ENCODE assay signal across 18 cellular contexts in the genomic region with DNA sequence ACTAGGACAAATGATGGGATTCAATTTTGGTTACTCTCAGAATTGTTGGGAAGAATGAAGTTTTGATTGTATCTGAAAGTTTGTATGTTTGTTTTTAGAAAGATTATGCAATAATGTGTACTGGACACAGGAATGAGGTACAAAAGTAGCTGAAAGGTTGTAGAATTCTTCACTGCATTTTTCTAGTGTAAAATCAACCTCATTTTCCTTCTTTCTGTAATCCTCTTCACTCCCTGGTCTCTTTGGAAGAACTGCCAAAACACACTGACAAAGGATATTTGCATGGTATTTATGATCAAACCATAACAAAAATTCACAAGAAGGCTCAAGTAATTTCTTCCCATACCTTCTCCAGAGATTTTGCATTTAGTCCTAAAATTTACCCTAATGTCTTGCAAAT.
"Had no signal": no experiment of that assay in that cellular context is flagged by ENCODE, and none has a peak within 500 bp of the region (broad histone marks: within the 10 kb centered on the region; RNA-seq: fewer than 3 reads in every experiment).

No MANE protein-coding gene starts in this region.

- H3K27me3 Mint-ChIP-seq: activated CD8-positive, alpha-beta T cell treated with anti-CD3 and anti-CD28 coated beads for 36 hours; T-cell had no signal

- H3K27me3 ChIP-seq: ascending aorta, right atrium auricular region had no signal

- H3K9me3 Mint-ChIP-seq: activated CD8-positive, alpha-beta T cell treated with anti-CD3 and anti-CD28 coated beads for 36 hours; activated naive CD4-positive, alpha-beta T cell treated with anti-CD3 and anti-CD28 coated beads for 36 hours; activated T-cell treated with anti-CD3 and anti-CD28 coated beads, Interleukin-2, amount 50 U/mL, for 24 hours; endodermal cell; neural crest cell; T-cell had no signal

- ATAC-seq: activated CD8-positive, alpha-beta T cell treated with anti-CD3 and anti-CD28 coated beads for 36 hours; left lobe of liver; SK-N-SH treated with all-trans-retinoic acid at 6 μM for 48 hours; T-cell had no signal

- FAIRE-seq: kidney had no signal

- H3K4me1 ChIP-seq: ascending aorta had no signal

- H3K36me3 Mint-ChIP-seq: T-cell had no signal

- H3K9me3 ChIP-seq: ascending aorta, right atrium auricular region had no signal

- H3K27ac ChIP-seq: ascending aorta, right atrium auricular region had no signal

- H3K4me1 Mint-ChIP-seq: endodermal cell had no signal

- DNase-seq: activated CD4-positive, alpha-beta T cell treated with anti-CD3 and anti-CD28 coated beads for 48 hours; activated CD4-positive, CD25-positive, alpha-beta regulatory T cell; activated CD8-positive, alpha-beta T cell treated with anti-CD3 and anti-CD28 coated beads for 36 hours; activated naive CD4-positive, alpha-beta T cell treated with anti-CD3 and anti-CD28 coated beads for 36 hours; activated T-cell treated with anti-CD3 and anti-CD28 coated beads, Interleukin-2, amount 50 U/mL, for 24 hours; endodermal cell; foreskin melanocyte; hypothalamus; kidney; T-cell had no signal

- H3K4me3 ChIP-seq: ascending aorta, right atrium auricular region, skin epidermis had no signal

- H3K4me3 Mint-ChIP-seq: activated CD8-positive, alpha-beta T cell treated with anti-CD3 and anti-CD28 coated beads for 36 hours; activated naive CD4-positive, alpha-beta T cell treated with anti-CD3 and anti-CD28 coated beads for 36 hours; activated T-cell treated with anti-CD3 and anti-CD28 coated beads, Interleukin-2, amount 50 U/mL, for 24 hours; endodermal cell; mesothelial cell of epicardium; neural crest cell; T-cell had no signal

- H3K27ac Mint-ChIP-seq: activated CD8-positive, alpha-beta T cell treated with anti-CD3 and anti-CD28 coated beads for 36 hours; activated naive CD4-positive, alpha-beta T cell treated with anti-CD3 and anti-CD28 coated beads for 36 hours; activated T-cell treated with anti-CD3 and anti-CD28 coated beads, Interleukin-2, amount 50 U/mL, for 24 hours; endodermal cell; mesothelial cell of epicardium; progenitor cell of endocrine pancreas; T-cell had no signal
